Comparison of ENCODE assay signal across 23 cellular contexts in genomic region chr2:149686677-149687427, GRCh38.
A peak's percentile ranks its signal among the peaks of the same experiment; 100 is the strongest.
DNase-seq lines count a peak whose midpoint lies in the region; ATAC-seq and TF ChIP-seq lines count a peak whose summit lies in the region.
"Had no signal": no experiment of that assay in that cellular context is flagged by ENCODE, and none has a peak within 500 bp of the region (broad histone marks: within the 10 kb centered on the region; RNA-seq: fewer than 3 reads in every experiment).

No MANE protein-coding gene starts in this region.

- peaks cover 21% of the 10 kb centered on the region for H3K4me1 Mint-ChIP-seq in chondrocyte (ENCODE audit: low read depth)
- H3K4me1 Mint-ChIP-seq in nephron progenitor cell: peaks cover 13% of the 10 kb centered on the region
- H3K4me1 Mint-ChIP-seq: H9 had no signal

- TF ChIP-seq POLR2A in tibial nerve (IDR thresholded peaks at IDR 0.05): no peak

- ATAC-seq in Right ventricle myocardium inferior: no peak
- ATAC-seq: activated T-cell treated with anti-CD3 and anti-CD28 coated beads, Interleukin-2, amount 50 U/mL, for 4 hours; left lobe of liver had no signal

- intact Hi-C loops in left ventricle myocardium inferior (cut with micrococcal nuclease): no loop called here
- intact Hi-C loops in Right ventricle myocardium inferior (cut with DNase I): no loop called here
- intact Hi-C loops in head of caudate nucleus (cut with DNase I): no loop called here

- no peak for TF ChIP-seq EP300 in tibial nerve (IDR thresholded peaks at IDR 0.05)

- TF ChIP-seq CTCF in left ventricle myocardium inferior (IDR thresholded peaks at IDR 0.05; ENCODE audit: borderline replicate concordance): no peak
- TF ChIP-seq CTCF in chondrocyte (IDR thresholded peaks at IDR 0.05): no peak
- TF ChIP-seq CTCF in nephron progenitor cell (IDR thresholded peaks at IDR 0.05): no peak
- no peak for TF ChIP-seq CTCF in tibial nerve (IDR thresholded peaks at IDR 0.05)
- TF ChIP-seq CTCF in GM13977 (IDR thresholded peaks at IDR 0.05; ENCODE audit: extremely low read depth, insufficient read depth, missing control alignments): no peak

- H3K27ac Mint-ChIP-seq in chondrocyte (ENCODE audit: unreplicated experiment) (peak overlapping the region; percentile 19), nephron progenitor cell (peak overlapping the region; percentile 65)
- H3K27ac Mint-ChIP-seq: activated naive CD4-positive, alpha-beta T cell treated with anti-CD3 and anti-CD28 coated beads for 36 hours; H9 had no signal

- peaks cover 1% of the 10 kb centered on the region for H3K36me3 Mint-ChIP-seq in chondrocyte (ENCODE audit: low read depth)
- no peaks in the 10 kb centered on the region for H3K36me3 Mint-ChIP-seq in nephron progenitor cell (ENCODE audit: low read depth)

- WGBS in tibial nerve, 2 donors: 65 to 66% methylated on average over 6 of the region's 6 CpGs

- peaks cover 6% of the 10 kb centered on the region for H3K9me3 Mint-ChIP-seq in chondrocyte (ENCODE audit: low read depth)
- peaks cover 7% of the 10 kb centered on the region for H3K9me3 Mint-ChIP-seq in nephron progenitor cell
- H3K9me3 Mint-ChIP-seq: H9 had no signal

- H3K27me3 Mint-ChIP-seq in chondrocyte (ENCODE audit: low read depth) (no peaks in the 10 kb centered on the region), nephron progenitor cell (ENCODE audit: low read depth, poor library complexity) (no peaks in the 10 kb centered on the region)

- H3K27ac ChIP-seq in left ventricle myocardium inferior (replicated peaks) (no peak overlapping the region), tibial nerve (no peak overlapping the region)
- H3K27ac ChIP-seq: neutrophil, upper lobe of left lung had no signal

- H3K4me1 ChIP-seq in left ventricle myocardium inferior (no peaks in the 10 kb centered on the region), tibial nerve (peaks cover 0 to 11% (median 0%) of the 10 kb centered on the region in 4 donors)
- H3K4me1 ChIP-seq: Caco-2, upper lobe of left lung had no signal

- H3K4me3 ChIP-seq in left ventricle myocardium inferior (no peak overlapping the region), tibial nerve (no peak overlapping the region)
- H3K4me3 ChIP-seq: heart left ventricle, upper lobe of left lung had no signal

- in situ Hi-C loops in GM13977 (cut with MboI; ENCODE audit: low pct_unique_long_range_greater_than_20kb, low sequenced_read_pairs, unreplicated experiment): no loop called here

- DNase-seq in left ventricle myocardium inferior: peak; percentile 16
- DNase-seq in Right ventricle myocardium inferior (ENCODE audit: missing footprints): no peak
- no peak for DNase-seq in chondrocyte (ENCODE audit: low spot score)
- no peak for DNase-seq in nephron progenitor cell
- no peak for DNase-seq in head of caudate nucleus
- DNase-seq in tibial nerve (ENCODE audit: low spot score in 2 of 2): no peak
- no peak for DNase-seq in SKM-1 (lab: John Stamatoyannopoulos, UW; ENCODE audit: unreplicated experiment)
- DNase-seq in GM13977 (ENCODE audit: low spot score): no peak
- DNase-seq: activated CD8-positive, alpha-beta memory T cell treated with anti-CD3 and anti-CD28 coated beads for 24 hours; activated naive CD4-positive, alpha-beta T cell treated with anti-CD3 and anti-CD28 coated beads for 36 hours; activated T-cell treated with anti-CD3 and anti-CD28 coated beads, Interleukin-2, amount 50 U/mL, for 4 hours; amygdala; Caco-2; EL; H9; NCI-H774; stimulated activated CD4-positive, alpha-beta T cell treated with anti-CD3 and anti-CD28 coated beads, Interleukin-15, amount 100 ng/mL, for 24 hours; stimulated activated CD8-positive, alpha-beta memory T cell treated with anti-CD3 and anti-CD28 coated beads, Interleukin-4, amount 100 ng/mL, for 48 hours; T-helper 1 cell; upper lobe of left lung had no signal

- H3K27me3 ChIP-seq in left ventricle myocardium inferior (ENCODE audit: low read depth) (no peaks in the 10 kb centered on the region), tibial nerve (no peaks in the 10 kb centered on the region)
- H3K27me3 ChIP-seq: heart left ventricle, neutrophil, upper lobe of left lung had no signal

- no peaks in the 10 kb centered on the region for H3K36me3 ChIP-seq in left ventricle myocardium inferior
- no peaks in the 10 kb centered on the region for H3K36me3 ChIP-seq in tibial nerve
- H3K36me3 ChIP-seq: heart left ventricle, neutrophil, upper lobe of left lung had no signal

- H3K4me3 Mint-ChIP-seq in chondrocyte (ENCODE audit: unreplicated experiment) (no peak overlapping the region), nephron progenitor cell (no peak overlapping the region)
- H3K4me3 Mint-ChIP-seq: activated naive CD4-positive, alpha-beta T cell treated with anti-CD3 and anti-CD28 coated beads for 36 hours; activated T-cell treated with anti-CD3 and anti-CD28 coated beads, Interleukin-2, amount 50 U/mL, for 4 hours; H9 had no signal

- peaks cover 7% of the 10 kb centered on the region for H3K9me3 ChIP-seq in left ventricle myocardium inferior (replicated peaks)
- no peaks in the 10 kb centered on the region for H3K9me3 ChIP-seq in tibial nerve
- H3K9me3 ChIP-seq: Caco-2, neutrophil, upper lobe of left lung had no signal
